Comparison of ENCODE assay signal across 9 cellular contexts in genomic region chr3:158659454-158660237, GRCh38. TPM values are rescaled to one million over a fixed set of nuclear protein-coding genes. Genes with fewer than 3 reads are reported as not detected.
DNase-seq lines count a peak whose midpoint lies in the region; ATAC-seq, FAIRE-seq and TF ChIP-seq lines count a peak whose summit lies in the region.
"Had no signal": no experiment of that assay in that cellular context is flagged by ENCODE, and none has a peak within 500 bp of the region (broad histone marks: within the 10 kb centered on the region; RNA-seq: fewer than 3 reads in every experiment).

No MANE protein-coding gene starts in this region.

- H4K20me1 ChIP-seq in OCI-LY1 (ENCODE audit: insufficient read depth, low read length) = no peaks in the 10 kb centered on the region

- H3K27me3 ChIP-seq in OCI-LY1 (ENCODE audit: insufficient read depth, low read length) (no peaks in the 10 kb centered on the region), parathyroid adenoma (ENCODE audit: control insufficient read depth, insufficient read depth, low read length) (no peaks in the 10 kb centered on the region)

- H2AFZ ChIP-seq in OCI-LY1 (ENCODE audit: low read length) (no peak overlapping the region), parathyroid adenoma (no peak overlapping the region)

- H3K4me1 ChIP-seq in OCI-LY1 (ENCODE audit: insufficient read depth, low read length, severe bottlenecking) (no peaks in the 10 kb centered on the region), parathyroid adenoma (no peaks in the 10 kb centered on the region)

- H3F3A ChIP-seq in OCI-LY1 (ENCODE audit: insufficient read depth, low read length) = no peaks in the 10 kb centered on the region

- H3K79me2 ChIP-seq in OCI-LY1 (ENCODE audit: insufficient read depth, low read length) = no peaks in the 10 kb centered on the region
- peaks cover 3% of the 10 kb centered on the region for H3K79me2 ChIP-seq in parathyroid adenoma

- H3K27ac ChIP-seq in OCI-LY1 (ENCODE audit: low read depth, low read length, poor library complexity, severe bottlenecking) (no peak overlapping the region), parathyroid adenoma (peak overlapping the region; percentile 21)

- H3K4me2 ChIP-seq in OCI-LY1 (ENCODE audit: low read length) (no peak overlapping the region), parathyroid adenoma (ENCODE audit: low read length) (no peak overlapping the region)

- H3K9me2 ChIP-seq in OCI-LY1 (ENCODE audit: low read depth, low read length) = no peaks in the 10 kb centered on the region

- TF ChIP-seq CTCF in OCI-LY1 (IDR thresholded peaks at IDR 0.05; ENCODE audit: low read length) (peak; percentile 92), parathyroid adenoma (IDR thresholded peaks at IDR 0.05) (peak; percentile 45)

- FAIRE-seq in frontal cortex (lab: Jason Lieb, UNC) = peak; percentile 56
- FAIRE-seq: colon had no signal

- no peaks in the 10 kb centered on the region for H3K9me3 ChIP-seq in OCI-LY1 (ENCODE audit: low read length)
- H3K9me3 ChIP-seq in parathyroid adenoma (ENCODE audit: control insufficient read depth, low read length) = no peaks in the 10 kb centered on the region

- H3K4me3 ChIP-seq in OCI-LY1 (ENCODE audit: low read depth, low read length, poor library complexity, severe bottlenecking) (no peak overlapping the region), parathyroid adenoma (ENCODE audit: low read depth, low read length) (no peak overlapping the region)

- DNase-seq in DMS 273 (lab: John Stamatoyannopoulos, UW; ENCODE audit: unreplicated experiment) (peak; percentile 79), frontal cortex (ENCODE audit: low spot score in 2 of 2) (peak in 1 of 2 donors; percentile 47)
- peak; percentile 51 for DNase-seq in activated naive CD4-positive, alpha-beta T cell treated with Interleukin-2 at 50 U/mL for 16 hours

- H3K9ac ChIP-seq in OCI-LY1 (ENCODE audit: low read length) (no peak overlapping the region), parathyroid adenoma (no peak overlapping the region)

- ATAC-seq in GM19452 (IDR thresholded peaks at IDR 0.05; ENCODE audit: unreplicated experiment) = peak; percentile 84
- peak; percentile 90 for ATAC-seq in HG03432 (IDR thresholded peaks at IDR 0.05; ENCODE audit: unreplicated experiment)
- ATAC-seq in GM19324 (IDR thresholded peaks at IDR 0.05; ENCODE audit: low FRiP score, unreplicated experiment) = no peak

- H3K36me3 ChIP-seq in OCI-LY1 (ENCODE audit: insufficient read depth, low read length) (peaks cover 94% of the 10 kb centered on the region), parathyroid adenoma (ENCODE audit: control insufficient read depth, insufficient read depth, low read length) (no peaks in the 10 kb centered on the region)

RNA-seq across cellular contexts. Expression of gene LXN, which starts 12.8 kb away (rescaled TPM):
- total RNA-seq in frontal cortex = 7.3 TPM

RNA-seq across cellular contexts. Expression of gene GFM1, which starts 15.3 kb away (rescaled TPM):
- 58.7 TPM for total RNA-seq in frontal cortex
